Comparison of ENCODE assay signal across 12 cellular contexts in genomic region chr7:51034531-51035264, GRCh38.
A peak's percentile ranks its signal among the peaks of the same experiment; 100 is the strongest.
DNase-seq lines count a peak whose midpoint lies in the region; ATAC-seq and TF ChIP-seq lines count a peak whose summit lies in the region.
"Had no signal": no experiment of that assay in that cellular context is flagged by ENCODE, and none has a peak within 500 bp of the region (broad histone marks: within the 10 kb centered on the region; RNA-seq: fewer than 3 reads in every experiment).

No MANE protein-coding gene starts in this region.

- POLR2A ChIA-PET in CD8-positive, alpha-beta memory T cell (lab: Charles Lee) = no interaction called here

- CTCF ChIA-PET in CD8-positive, alpha-beta memory T cell (lab: Charles Lee) = no interaction called here

- WGBS in HUES64 = 71% methylated on average over 10 of the region's 10 CpGs

- no peaks in the 10 kb centered on the region for H3K4me1 Mint-ChIP-seq in CD8-positive, alpha-beta memory T cell
- H3K4me1 Mint-ChIP-seq: CD14-positive monocyte had no signal

- H3K36me3 Mint-ChIP-seq in CD8-positive, alpha-beta memory T cell = no peaks in the 10 kb centered on the region
- H3K36me3 Mint-ChIP-seq: CD14-positive monocyte had no signal

- peaks cover 0 to 6% of the 10 kb centered on the region in 2 donors for H3K27me3 Mint-ChIP-seq in CD8-positive, alpha-beta memory T cell

- peaks cover 14% of the 10 kb centered on the region; the same call in 1 of the 2 replicates for H3K36me3 ChIP-seq in HUES64 (ENCODE audit: insufficient read depth, low read length)
- H3K36me3 ChIP-seq in mucosa of descending colon (ENCODE audit: low read depth) = no peaks in the 10 kb centered on the region
- H3K36me3 ChIP-seq in CD8-positive, alpha-beta memory T cell (ENCODE audit: insufficient read depth, low read length) = no peaks in the 10 kb centered on the region

- peaks cover 14% of the 10 kb centered on the region for H3K4me1 ChIP-seq in HUES64 (ENCODE audit: insufficient read depth, low read length)
- H3K4me1 ChIP-seq in mucosa of descending colon (ENCODE audit: low read depth) = no peaks in the 10 kb centered on the region
- H3K4me1 ChIP-seq in CD8-positive, alpha-beta memory T cell (ENCODE audit: insufficient read depth, low read length) = no peaks in the 10 kb centered on the region

- H3K9me3 ChIP-seq in HUES64 (ENCODE audit: insufficient read depth, low read depth, low read length) (no peaks in the 10 kb centered on the region), mucosa of descending colon (no peaks in the 10 kb centered on the region)
- H3K9me3 ChIP-seq in CD8-positive, alpha-beta memory T cell (ENCODE audit: low read length) = no peaks in the 10 kb centered on the region

- DNase-seq in ACHN (peak; percentile 71), choroid plexus epithelial cell (ENCODE audit: low read depth) (peak; percentile 81), mucosa of descending colon (no peak), NCI-H2107 (lab: John Stamatoyannopoulos, UW) (no peak)
- DNase-seq in CD8-positive, alpha-beta memory T cell = no peak
- DNase-seq: activated CD4-positive, alpha-beta T cell treated with anti-CD3 and anti-CD28 coated beads, Interleukin-2, amount 50 U/mL, for 4 hours; NCI-H1092 treated with DMSO at 0.1 percent for 48 hours; RPMI8226 had no signal

- no peak overlapping the region for H3K4me3 Mint-ChIP-seq in CD8-positive, alpha-beta memory T cell
- H3K4me3 Mint-ChIP-seq: CD14-positive monocyte had no signal

- intact Hi-C loops in mucosa of descending colon (cut with DNase I, micrococcal nuclease) = no loop called here

- H3K4me3 ChIP-seq in HUES64 (ENCODE audit: low read length) (no peak overlapping the region), choroid plexus epithelial cell (ENCODE audit: low read depth, low read length) (no peak overlapping the region), mucosa of descending colon (no peak overlapping the region)
- no peak overlapping the region for H3K4me3 ChIP-seq in CD8-positive, alpha-beta memory T cell (ENCODE audit: low read length)

- H3K27ac Mint-ChIP-seq in CD8-positive, alpha-beta memory T cell = no peak overlapping the region

- no peak overlapping the region for H3K9ac ChIP-seq in HUES64 (ENCODE audit: low read depth, low read length)

- H3K27ac ChIP-seq in HUES64 (ENCODE audit: low read depth, low read length) = peak overlapping the region; percentile 0; the same call in 1 of the 2 replicates
- no peak overlapping the region for H3K27ac ChIP-seq in CD8-positive, alpha-beta memory T cell (ENCODE audit: low read depth, low read length)

- TF ChIP-seq CTCF in choroid plexus epithelial cell (conservative IDR thresholded peaks at IDR 0.05; ENCODE audit: low read depth, low read length) (no peak), mucosa of descending colon (IDR thresholded peaks at IDR 0.05) (no peak)

- in situ Hi-C loops in ACHN (cut with HindIII; ENCODE audit: low pct_ligation_motif_present, low pct_unique_long_range_greater_than_20kb, low sequenced_read_pairs) = no loop called here

- ATAC-seq in mucosa of descending colon (peak; percentile 47), HG03457 (IDR thresholded peaks at IDR 0.05; ENCODE audit: unreplicated experiment) (no peak), GM18909 (IDR thresholded peaks at IDR 0.05; ENCODE audit: poor library complexity, unreplicated experiment) (no peak)

- no peaks in the 10 kb centered on the region for H3K27me3 ChIP-seq in HUES64 (ENCODE audit: insufficient read depth, low read length)
- H3K27me3 ChIP-seq in CD8-positive, alpha-beta memory T cell (ENCODE audit: insufficient read depth, low read length, poor library complexity, severe bottlenecking) = peaks cover 3% of the 10 kb centered on the region

- H3K9me3 Mint-ChIP-seq in CD8-positive, alpha-beta memory T cell = no peaks in the 10 kb centered on the region

Comparison
In these comparisons a context has a peak if more than half of its experiments do, and no peak if none do; other contexts are left out.
1. DNase-seq: peak in ACHN (single experiment) and choroid plexus epithelial cell (single experiment); none in mucosa of descending colon (0 of 3), NCI-H2107 (single experiment) and CD8-positive, alpha-beta memory T cell (0 of 5).